1 cellular context compared by ENCODE assay signal in the genomic region with DNA sequence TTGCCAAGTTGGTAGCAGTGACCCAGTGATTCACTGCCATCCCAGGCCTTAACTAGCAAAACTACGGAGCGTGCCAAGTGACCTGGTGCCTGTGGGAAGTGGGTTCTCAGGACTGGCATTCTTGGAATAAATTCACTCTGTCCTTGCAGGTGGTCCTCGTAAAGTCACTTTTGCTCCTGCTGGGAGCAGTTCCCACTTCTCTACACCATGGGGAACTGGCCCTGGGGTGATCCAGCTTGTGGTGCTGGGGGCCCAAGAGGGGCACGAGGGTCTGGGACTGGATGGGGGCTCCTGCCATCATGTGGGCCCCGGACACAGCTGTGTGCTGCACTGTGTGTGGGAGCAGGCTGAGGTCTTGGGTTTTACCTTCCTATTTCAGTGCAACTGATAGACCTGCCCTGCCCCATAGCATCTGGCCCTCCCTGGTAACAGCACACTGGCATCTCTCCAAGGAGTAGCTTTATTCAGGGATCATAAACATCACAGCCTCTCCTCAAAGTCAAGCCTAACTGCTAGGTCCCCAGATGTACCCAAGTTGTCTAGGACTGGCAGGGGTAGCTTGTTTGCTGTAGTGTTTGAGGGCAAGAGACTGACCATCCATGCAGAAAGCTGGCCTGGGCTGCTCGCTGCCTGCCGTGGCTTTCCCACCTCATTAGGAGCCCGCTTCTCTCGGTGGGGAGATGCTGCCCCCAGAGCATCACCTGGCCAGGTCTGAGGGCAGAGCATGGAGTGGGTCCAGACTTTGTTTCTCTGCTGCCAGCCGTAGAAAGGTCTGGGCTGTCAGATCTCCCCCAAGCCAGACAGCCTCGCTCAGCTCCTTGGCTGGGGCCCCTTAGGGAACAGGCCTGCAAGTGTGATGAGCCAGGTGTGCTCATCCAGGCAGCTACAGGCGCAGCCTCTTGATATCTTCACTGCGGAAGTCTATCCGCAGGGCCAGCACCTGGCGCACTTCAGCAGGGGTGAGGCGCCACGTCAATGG.
TF ChIP-seq lines count a peak whose summit lies in the region.

No MANE protein-coding gene starts in this region.

TF ChIP-seq in endothelial cell of umbilical vein, 7 proteins besides CTCF, POLR2A, EP300 and RAD21:
- TF ChIP-seq JUN (IDR thresholded peaks at IDR 0.05; ENCODE audit: borderline replicate concordance, insufficient read depth, insufficient read length, low read depth): no peak
- no peak for TF ChIP-seq GATA2 (IDR thresholded peaks at IDR 0.05; ENCODE audit: insufficient read depth, insufficient read length, low read depth, low read length)
- no peak for TF ChIP-seq FOS (IDR thresholded peaks at IDR 0.05; ENCODE audit: borderline replicate concordance, insufficient read depth, low read length)
- no peak for TF ChIP-seq POLR2AphosphoS5 (IDR thresholded peaks at IDR 0.05; ENCODE audit: insufficient read depth, low read depth, low read length)
- TF ChIP-seq, protein P1, sequence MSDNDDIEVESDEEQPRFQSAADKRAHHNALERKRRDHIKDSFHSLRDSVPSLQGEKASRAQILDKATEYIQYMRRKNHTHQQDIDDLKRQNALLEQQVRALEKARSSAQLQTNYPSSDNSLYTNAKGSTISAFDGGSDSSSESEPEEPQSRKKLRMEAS (IDR thresholded peaks at IDR 0.05; ENCODE audit: insufficient read depth, insufficient read length): no peak
- TF ChIP-seq MYC (IDR thresholded peaks at IDR 0.05; ENCODE audit: low read depth, low read length): no peak
- TF ChIP-seq EZH2 (IDR thresholded peaks at IDR 0.05; ENCODE audit: borderline replicate concordance, low read depth, low read length, severe bottlenecking): no peak
